Comparison of ENCODE assay signal across 21 cellular contexts in the genomic region with DNA sequence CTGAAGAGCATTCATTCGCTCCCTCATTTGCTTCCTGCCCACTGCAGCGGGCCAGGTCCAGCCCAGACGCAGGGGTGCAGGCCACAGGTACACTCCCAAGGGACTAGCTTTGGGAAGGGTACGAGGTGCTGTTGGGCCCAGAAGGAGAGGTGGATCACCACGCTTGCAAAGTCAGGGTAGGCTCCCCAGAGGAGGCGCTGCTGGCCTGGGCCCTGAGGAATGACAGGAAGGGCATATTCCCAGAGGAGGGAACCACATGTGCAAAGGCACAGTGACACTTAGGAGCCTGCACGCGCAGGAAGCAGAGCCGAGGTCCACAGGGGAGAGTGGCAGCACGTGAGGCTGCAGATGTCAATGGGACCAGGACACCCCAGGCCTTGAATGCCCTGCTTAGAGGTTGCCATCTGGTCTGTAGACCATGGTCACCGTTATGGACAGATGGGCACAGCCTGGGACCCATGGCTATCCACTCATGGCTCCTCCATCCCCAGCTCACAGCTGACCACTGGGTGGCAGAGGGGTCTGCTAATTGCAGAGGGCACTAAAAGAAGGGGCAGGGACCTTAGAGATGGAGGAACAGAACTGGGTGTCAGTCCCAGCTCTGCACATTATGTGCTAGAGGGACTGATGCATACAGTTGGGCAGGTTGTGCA. TPM values are rescaled to one million over a fixed set of nuclear protein-coding genes. Genes with fewer than 3 reads are reported as not detected.
DNase-seq lines count a peak whose midpoint lies in the region; ATAC-seq, FAIRE-seq and TF ChIP-seq lines count a peak whose summit lies in the region.
"Had no signal": no experiment of that assay in that cellular context is flagged by ENCODE, and none has a peak within 500 bp of the region (broad histone marks: within the 10 kb centered on the region; RNA-seq: fewer than 3 reads in every experiment).

No MANE protein-coding gene starts in this region.

- H3K9ac ChIP-seq in endothelial cell of umbilical vein (replicated peaks; ENCODE audit: extremely low read depth, insufficient read depth, low read length) (no peak overlapping the region), neural progenitor cell (no peak overlapping the region)

- no peaks in the 10 kb centered on the region for H3K9me3 ChIP-seq in right atrium auricular region
- H3K9me3 ChIP-seq in endothelial cell of umbilical vein (replicated peaks; ENCODE audit: control insufficient read depth, insufficient read depth, low read length) = no peaks in the 10 kb centered on the region
- H3K9me3 ChIP-seq in muscle layer of duodenum (ENCODE audit: control insufficient read depth in 1 of 2, low read length in 2 of 2) = no peaks in the 10 kb centered on the region
- no peaks in the 10 kb centered on the region for H3K9me3 ChIP-seq in aorta (ENCODE audit: control insufficient read depth, low read length)
- H3K9me3 ChIP-seq in neural progenitor cell (ENCODE audit: low read depth) = no peaks in the 10 kb centered on the region
- H3K9me3 ChIP-seq: adrenal gland, SJCRH30 had no signal

- no peak overlapping the region for H3K4me3 Mint-ChIP-seq in neural progenitor cell
- H3K4me3 Mint-ChIP-seq: activated CD8-positive, alpha-beta memory T cell treated with anti-CD3 and anti-CD28 coated beads, Interleukin-2, amount 10 ng/mL, durations not matched to agents 7 days and 5 days; central memory CD8-positive, alpha-beta T cell; naive thymus-derived CD8-positive, alpha-beta T cell had no signal

- H2AFZ ChIP-seq in endothelial cell of umbilical vein (ENCODE audit: low read depth, low read length) (peak overlapping the region; percentile 55), neural progenitor cell (replicated peaks) (no peak overlapping the region)

- H3K79me2 ChIP-seq in endothelial cell of umbilical vein (ENCODE audit: control insufficient read depth, insufficient read depth, low read length) = no peaks in the 10 kb centered on the region
- no peaks in the 10 kb centered on the region for H3K79me2 ChIP-seq in neural progenitor cell (ENCODE audit: low read depth)

- H3K4me1 Mint-ChIP-seq in neural progenitor cell = peaks cover 36% of the 10 kb centered on the region
- H3K4me1 Mint-ChIP-seq: activated CD8-positive, alpha-beta memory T cell treated with anti-CD3 and anti-CD28 coated beads, Interleukin-2, amount 10 ng/mL, durations not matched to agents 7 days and 5 days; central memory CD8-positive, alpha-beta T cell had no signal

- H3K9me3 Mint-ChIP-seq in neural progenitor cell = no peaks in the 10 kb centered on the region
- H3K9me3 Mint-ChIP-seq: activated T-helper 2 cell treated with anti-CD3 and anti-CD28 coated beads, Interferon-gamma antibody, Interleukin-2, Interleukin-4, amounts not matched to agents 10 μg/mL and 5 μg/mL and 100 μg/mL, durations not matched to agents 14 hours and 24 hours and 36 hours; central memory CD8-positive, alpha-beta T cell; naive thymus-derived CD8-positive, alpha-beta T cell had no signal

- H3K4me2 ChIP-seq in endothelial cell of umbilical vein (ENCODE audit: insufficient read depth, low read length) = no peak overlapping the region
- no peak overlapping the region for H3K4me2 ChIP-seq in neural progenitor cell

- H3K27me3 Mint-ChIP-seq in neural progenitor cell (ENCODE audit: insufficient read depth, low read depth) = peaks cover 14% of the 10 kb centered on the region
- H3K27me3 Mint-ChIP-seq: activated CD8-positive, alpha-beta memory T cell treated with anti-CD3 and anti-CD28 coated beads, Interleukin-2, amount 10 ng/mL, durations not matched to agents 7 days and 5 days had no signal

- no peaks in the 10 kb centered on the region for H3K9me1 ChIP-seq in endothelial cell of umbilical vein (replicated peaks; ENCODE audit: control insufficient read depth, extremely low read depth, insufficient read depth, low read length)

- TF ChIP-seq POLR2A in endothelial cell of umbilical vein (IDR thresholded peaks at IDR 0.05; ENCODE audit: low read depth, low read length) = no peak

- no peak overlapping the region for H3K4me3 ChIP-seq in right atrium auricular region
- H3K4me3 ChIP-seq in endothelial cell of umbilical vein (replicated peaks in 1 of 3; ENCODE audit: insufficient read depth in 1 of 3, low read depth in 1 of 3, low read length in 3 of 3) = no peak overlapping the region
- no peak overlapping the region for H3K4me3 ChIP-seq in muscle layer of duodenum (ENCODE audit: low read depth in 1 of 2, low read length in 2 of 2)
- no peak overlapping the region for H3K4me3 ChIP-seq in aorta (ENCODE audit: low read length in 2 of 2)
- no peak overlapping the region for H3K4me3 ChIP-seq in neural progenitor cell
- H3K4me3 ChIP-seq: adrenal gland, lung, SJCRH30 had no signal

- H3F3A ChIP-seq in neural progenitor cell (ENCODE audit: low read depth) = peaks cover 7% of the 10 kb centered on the region

- POLR2A ChIA-PET in endothelial cell of umbilical vein (lab: Charles Lee) = interaction anchor here (1.1 to 1.5 kb wide), 2 partner anchors 8 to 19 kb away, joined by 6 to 9 read pairs; partner anchors contain the start of gene HTRA3

- intact Hi-C loops in Right ventricle myocardium superior (cut with DNase I) = no loop called here
- intact Hi-C loops in endothelial cell of umbilical vein (cut with micrococcal nuclease) = no loop called here
- intact Hi-C loops in aorta (cut with DNase I) = loop anchor here in 1 of 2 donors (5.0 kb wide), 1 partner anchor 40 kb away; no protein-coding TSS in a partner anchor

- no peaks in the 10 kb centered on the region for H3K36me3 ChIP-seq in right atrium auricular region
- no peaks in the 10 kb centered on the region for H3K36me3 ChIP-seq in endothelial cell of umbilical vein (ENCODE audit: control insufficient read depth in 2 of 2, extremely low read depth in 1 of 2, insufficient read depth in 2 of 2, low read length in 2 of 2)
- no peaks in the 10 kb centered on the region for H3K36me3 ChIP-seq in muscle layer of duodenum (ENCODE audit: control insufficient read depth in 1 of 2, insufficient read depth in 2 of 2, low read length in 2 of 2)
- H3K36me3 ChIP-seq in aorta (ENCODE audit: control insufficient read depth in 1 of 2, insufficient read depth in 2 of 2, low read length in 1 of 2) = no peaks in the 10 kb centered on the region
- no peaks in the 10 kb centered on the region for H3K36me3 ChIP-seq in neural progenitor cell
- H3K36me3 ChIP-seq: adrenal gland, SJCRH30 had no signal

- dilution Hi-C loops in endothelial cell of umbilical vein (cut with MboI; ENCODE audit: extremely low pct_ligation_motif_present, low sequenced_read_pairs) = no loop called here

- peak; percentile 33 for DNase-seq in Right ventricle myocardium superior
- DNase-seq in right atrium auricular region (ENCODE audit: low spot score) = no peak
- no peak for DNase-seq in endothelial cell of umbilical vein (ENCODE audit: low read depth, low spot score)
- DNase-seq in aorta = peak; percentile 33 to 60
- no peak for DNase-seq in Kasumi-1 (lab: John Stamatoyannopoulos, UW)
- DNase-seq in neural progenitor cell (ENCODE audit: low spot score) = no peak
- DNase-seq: activated CD4-positive, alpha-beta T cell treated with anti-CD3 and anti-CD28 coated beads for 1 hour; activated CD8-positive, alpha-beta memory T cell treated with anti-CD3 and anti-CD28 coated beads, Interleukin-2, amount 10 ng/mL, durations not matched to agents 7 days and 5 days; foreskin melanocyte; NCI-H2029; NCI-H510A; SJCRH30; stimulated activated naive CD8-positive, alpha-beta T cell treated with anti-CD3 and anti-CD28 coated beads, Interleukin-15, Interleukin-2, amounts not matched to agents 100 U/mL and 50 U/mL, for 24 hours; T-helper 9 cell had no signal

- peak overlapping the region in 1 of 2 donors; percentile 56 for H3K27ac ChIP-seq in right atrium auricular region
- no peak overlapping the region for H3K27ac ChIP-seq in endothelial cell of umbilical vein (ENCODE audit: insufficient read depth, low read depth, low read length)
- H3K27ac ChIP-seq in muscle layer of duodenum (ENCODE audit: low read length) = peak overlapping the region; percentile 16
- H3K27ac ChIP-seq in aorta (ENCODE audit: low read depth in 1 of 2, low read length in 2 of 2) = no peak overlapping the region
- H3K27ac ChIP-seq in neural progenitor cell = no peak overlapping the region
- H3K27ac ChIP-seq: adrenal gland, SJCRH30 had no signal

- H4K20me1 ChIP-seq in endothelial cell of umbilical vein (replicated peaks; ENCODE audit: control insufficient read depth, extremely low read depth, insufficient read depth, low read length) (no peaks in the 10 kb centered on the region), neural progenitor cell (ENCODE audit: low read depth) (no peaks in the 10 kb centered on the region)

- H3K27ac Mint-ChIP-seq in neural progenitor cell = no peak overlapping the region
- H3K27ac Mint-ChIP-seq: activated CD8-positive, alpha-beta memory T cell treated with anti-CD3 and anti-CD28 coated beads, Interleukin-2, amount 10 ng/mL, durations not matched to agents 7 days and 5 days; activated T-helper 2 cell treated with anti-CD3 and anti-CD28 coated beads, Interferon-gamma antibody, Interleukin-2, Interleukin-4, amounts not matched to agents 10 μg/mL and 5 μg/mL and 100 μg/mL, durations not matched to agents 14 hours and 24 hours and 36 hours had no signal

- H3K4me1 ChIP-seq in right atrium auricular region = peaks cover 0 to 79% of the 10 kb centered on the region in 2 donors
- peaks cover 14% of the 10 kb centered on the region for H3K4me1 ChIP-seq in endothelial cell of umbilical vein (ENCODE audit: control insufficient read depth, extremely low read depth, insufficient read depth, low read length)
- peaks cover 5 to 73% of the 10 kb centered on the region in 2 donors for H3K4me1 ChIP-seq in muscle layer of duodenum (ENCODE audit: control insufficient read depth in 1 of 2, insufficient read depth in 2 of 2, low read length in 2 of 2)
- H3K4me1 ChIP-seq in aorta (ENCODE audit: control insufficient read depth in 1 of 2, insufficient read depth in 2 of 2, low read length in 2 of 2) = no peaks in the 10 kb centered on the region
- H3K4me1 ChIP-seq in neural progenitor cell = peaks cover 12% of the 10 kb centered on the region

- H3K27me3 ChIP-seq in right atrium auricular region (no peaks in the 10 kb centered on the region), endothelial cell of umbilical vein (ENCODE audit: control insufficient read depth in 2 of 2, insufficient read depth in 2 of 2, low read length in 2 of 2) (no peaks in the 10 kb centered on the region), muscle layer of duodenum (ENCODE audit: low read depth, low read length) (no peaks in the 10 kb centered on the region), aorta (ENCODE audit: control insufficient read depth in 1 of 2, insufficient read depth in 2 of 2, low read length in 1 of 2) (no peaks in the 10 kb centered on the region), neural progenitor cell (no peaks in the 10 kb centered on the region)
- H3K27me3 ChIP-seq: adrenal gland, SJCRH30 had no signal

- CTCF ChIA-PET in endothelial cell of umbilical vein (lab: Charles Lee) = interaction anchor here (1.2 to 2.6 kb wide), 2 partner anchors 10 to 126 kb away, joined by 10 to 12 read pairs; no protein-coding TSS in a partner anchor

- FAIRE-seq in endothelial cell of umbilical vein (lab: Jason Lieb, UNC) = no peak

- TF ChIP-seq CTCF in right atrium auricular region (IDR thresholded peaks at IDR 0.05) (no peak), endothelial cell of umbilical vein (IDR thresholded peaks at IDR 0.05; ENCODE audit: extremely low read depth in 1 of 2, insufficient read depth in 1 of 2, low read depth in 1 of 2, low read length in 2 of 2) (no peak), neural progenitor cell (IDR thresholded peaks at IDR 0.05) (no peak)

- H3K36me3 Mint-ChIP-seq in neural progenitor cell = no peaks in the 10 kb centered on the region
- H3K36me3 Mint-ChIP-seq: activated CD8-positive, alpha-beta memory T cell treated with anti-CD3 and anti-CD28 coated beads, Interleukin-2, amount 10 ng/mL, durations not matched to agents 7 days and 5 days; naive thymus-derived CD8-positive, alpha-beta T cell had no signal

- no peak for ATAC-seq in Right ventricle myocardium superior (ENCODE audit: poor library complexity)
- ATAC-seq in aorta (ENCODE audit: low FRiP score) = no peak
- no peak for ATAC-seq in HG02759 (IDR thresholded peaks at IDR 0.05; ENCODE audit: unreplicated experiment)
- ATAC-seq: activated CD8-positive, alpha-beta memory T cell treated with anti-CD3 and anti-CD28 coated beads, Interleukin-2, amount 10 ng/mL, durations not matched to agents 7 days and 5 days; naive thymus-derived CD8-positive, alpha-beta T cell; stimulated activated naive CD8-positive, alpha-beta T cell treated with anti-CD3 and anti-CD28 coated beads, Interleukin-15, Interleukin-2, amounts not matched to agents 100 U/mL and 50 U/mL, for 24 hours had no signal

- BruUV-seq in endothelial cell of umbilical vein (replicated peaks; lab: Mats Ljungman, UMichigan) = no TSS peak

- WGBS in aorta, 2 donors = 89 to 94% methylated on average over 11 of the region's 11 CpGs

RNA-seq across cellular contexts. Expression of gene HTRA3, which starts 7.9 kb away (rescaled TPM):
- total RNA-seq in Right ventricle myocardium superior = 123 TPM
- 100 to 1,000 TPM in 1 of 2 donors, 10 to 100 TPM in 1; 33.8 to 124 TPM for total RNA-seq in right atrium auricular region
- 8.2 and 12.0 TPM in 2 replicates for total RNA-seq in endothelial cell of umbilical vein
- polyA plus RNA-seq in endothelial cell of umbilical vein = 9.0 and 10.6 TPM in 2 replicates
- 9.9 TPM in 2 replicates for polyA plus RNA-seq in endothelial cell of umbilical vein (2011; cell fraction: cytosol; rRNA removed)
- polyA plus RNA-seq in endothelial cell of umbilical vein (2011; cell fraction: nucleus; rRNA removed) = 3.4 and 4.2 TPM in 2 replicates
- polyA plus RNA-seq in endothelial cell of umbilical vein (2012) = 13.5 and 22.2 TPM in 2 replicates
- polyA minus RNA-seq in endothelial cell of umbilical vein = 3.3 and 4.1 TPM in 2 replicates
- polyA minus RNA-seq in endothelial cell of umbilical vein (2011; cell fraction: cytosol; rRNA and poly(A)+ RNA removed) = 0.41 TPM
- polyA minus RNA-seq in endothelial cell of umbilical vein (2011; cell fraction: nucleus; rRNA and poly(A)+ RNA removed) = 1.5 and 1.6 TPM in 2 replicates
- total RNA-seq in aorta = 100 to 1,000 TPM in 1 of 2 donors, 10 to 100 TPM in 1; 31.8 to 129 TPM
- polyA plus RNA-seq in aorta = 1 to 10 TPM; 1.1 to 5.2 TPM
- total RNA-seq in neural progenitor cell (ENCODE audit: low replicate concordance) = 1.6 and 2.3 TPM in 2 replicates
- total RNA-seq: activated CD8-positive, alpha-beta memory T cell treated with anti-CD3 and anti-CD28 coated beads, Interleukin-2, amount 10 ng/mL, durations not matched to agents 7 days and 5 days; naive thymus-derived CD8-positive, alpha-beta T cell had no signal
- polyA plus RNA-seq: naive thymus-derived CD8-positive, alpha-beta T cell had no signal

Comparison
In these comparisons a context has a peak if more than half of its experiments do, and no peak if none do; other contexts are left out.
1. DNase-seq: peak in Right ventricle myocardium superior (single experiment) and aorta (2 of 2); none in right atrium auricular region (single experiment), endothelial cell of umbilical vein (single experiment), Kasumi-1 (0 of 2) and neural progenitor cell (single experiment).